19 cellular contexts compared by ENCODE assay signal in the genomic region with DNA sequence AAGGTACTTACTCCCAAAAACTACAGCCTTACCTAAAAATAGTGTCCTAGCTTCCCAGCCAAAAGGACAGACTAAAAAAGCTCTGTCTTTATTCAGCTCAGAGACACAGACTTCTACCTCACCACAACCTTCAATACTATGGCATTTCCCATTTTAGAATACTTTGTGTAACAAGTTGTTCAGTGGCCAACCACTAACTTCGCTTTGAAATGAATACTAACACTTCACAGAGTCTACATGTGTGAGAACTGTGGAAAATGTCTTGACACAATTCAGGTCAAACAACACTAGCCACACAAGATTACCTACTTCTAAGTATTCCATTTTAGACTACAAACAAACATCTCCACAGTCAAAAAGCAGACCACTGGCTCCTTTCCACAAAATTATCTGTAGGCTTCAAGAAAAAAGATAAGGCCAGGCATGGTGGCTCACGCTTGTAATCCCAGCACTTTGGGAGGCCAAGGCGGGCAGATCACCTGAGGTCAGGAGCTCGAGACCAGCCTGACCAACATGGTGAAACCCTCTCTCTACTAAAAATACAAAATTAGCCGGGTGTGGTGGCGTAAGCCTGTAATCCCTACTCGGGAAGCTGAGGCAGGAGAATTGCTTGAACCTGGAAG. TPM values are rescaled to one million over a fixed set of nuclear protein-coding genes. Genes with fewer than 3 reads are reported as not detected.
DNase-seq lines count a peak whose midpoint lies in the region; ATAC-seq, FAIRE-seq and TF ChIP-seq lines count a peak whose summit lies in the region.
"Had no signal": no experiment of that assay in that cellular context is flagged by ENCODE, and none has a peak within 500 bp of the region (broad histone marks: within the 10 kb centered on the region; RNA-seq: fewer than 3 reads in every experiment).

No MANE protein-coding gene starts in this region.

- SMC1A ChIA-PET in GM12878 (lab: Charles Lee; ENCODE audit: uncharacterized antibody, unreplicated experiment): interaction anchor here (0.7 to 1.5 kb wide), 4 partner anchors 26 to 64 kb away, joined by 3 to 6 read pairs (median 4); no protein-coding TSS in a partner anchor

- peak overlapping the region; percentile 19; the same call in 1 of the 2 replicates for H3K4me2 ChIP-seq in GM12878 (ENCODE audit: control insufficient read depth, insufficient read depth)

- POLR2A ChIA-PET in GM12878 (lab: Charles Lee): interaction anchor here (0.7 to 0.9 kb wide), 3 partner anchors 42 to 528 kb away, joined by 4 read pairs; no protein-coding TSS in a partner anchor

- CTCF ChIA-PET in activated CD8-positive, alpha-beta memory T cell treated with anti-CD3 and anti-CD28 coated beads, Interleukin-2, amount 10 ng/mL, durations not matched to agents 7 days and 5 days (lab: Charles Lee): no interaction called here
- CTCF ChIA-PET in GM12878 (lab: Yijun Ruan, JAX): no interaction called here

- no peaks in the 10 kb centered on the region for H4K20me1 ChIP-seq in GM12878 (ENCODE audit: control insufficient read depth, insufficient read depth)

- H3K36me3 Mint-ChIP-seq in activated CD8-positive, alpha-beta memory T cell treated with anti-CD3 and anti-CD28 coated beads, Interleukin-2, amount 10 ng/mL, durations not matched to agents 7 days and 5 days: peaks cover 44% of the 10 kb centered on the region
- peaks cover 5% of the 10 kb centered on the region for H3K36me3 Mint-ChIP-seq in neural crest cell (ENCODE audit: low read depth)

- FAIRE-seq in H54 (lab: Jason Lieb, UNC) (peak; percentile 57), GM12878 (lab: Jason Lieb, UNC) (no peak), D721Med (lab: Jason Lieb, UNC) (no peak)

- no peak for TF ChIP-seq POLR2A in H54 (IDR thresholded peaks at IDR 0.05; ENCODE audit: low read depth, low read length)
- no peak for TF ChIP-seq POLR2A in GM12878 (IDR thresholded peaks at IDR 0.05; ENCODE audit: low read depth, low read length)

- peaks cover 21% of the 10 kb centered on the region for H3K79me2 ChIP-seq in GM12878 (ENCODE audit: control insufficient read depth, insufficient read depth, low read length)

- intact Hi-C loops in GM12878 (cut with micrococcal nuclease; ENCODE audit: unreplicated experiment): no loop called here

- 89% methylated on average over 7 of the region's 7 CpGs for WGBS in GM12878 (ENCODE audit: insufficient coverage, insufficient replicate concordance, low lambda C conversion rate, missing lambda C conversion rate)

- BruUV-seq in GM12878 (replicated peaks; lab: Mats Ljungman, UMichigan): no TSS peak

- TF ChIP-seq CTCF in GM12878 (IDR thresholded peaks at IDR 0.05 in 2 of 3, conservative IDR thresholded peaks at IDR 0.05 in 1 of 3; ENCODE audit: control insufficient read depth in 2 of 3, extremely low read depth in 1 of 3, insufficient read depth in 1 of 3, low read depth in 3 of 3, low read length in 3 of 3): no peak
- no peak for TF ChIP-seq CTCF in neural crest cell (conservative IDR thresholded peaks at IDR 0.05)
- TF ChIP-seq CTCF in D721Med (IDR thresholded peaks at IDR 0.05; ENCODE audit: insufficient read depth, missing control alignments): no peak

- no peaks in the 10 kb centered on the region for H3K27me3 Mint-ChIP-seq in activated CD8-positive, alpha-beta memory T cell treated with anti-CD3 and anti-CD28 coated beads, Interleukin-2, amount 10 ng/mL, durations not matched to agents 7 days and 5 days
- no peaks in the 10 kb centered on the region for H3K27me3 Mint-ChIP-seq in neural crest cell (ENCODE audit: low read depth)
- H3K27me3 Mint-ChIP-seq: naive B cell had no signal

- no peak for DNase-seq in activated CD8-positive, alpha-beta memory T cell treated with anti-CD3 and anti-CD28 coated beads, Interleukin-2, amount 10 ng/mL, durations not matched to agents 7 days and 5 days
- DNase-seq in activated CD8-positive, alpha-beta memory T cell treated with anti-CD3 and anti-CD28 coated beads, Interleukin-2, amount 50 U/mL, for 4 hours: no peak
- no peak for DNase-seq in H54 (ENCODE audit: insufficient read length, low spot score)
- DNase-seq in GM12878 (ENCODE audit: low read depth, low spot score): no peak
- no peak for DNase-seq in neural crest cell (ENCODE audit: low read depth, low spot score)
- no peak for DNase-seq in T-helper 1 cell
- no peak for DNase-seq in effector memory CD4-positive, alpha-beta T cell
- no peak for DNase-seq in D721Med (ENCODE audit: insufficient read length, low spot score)
- DNase-seq: ACHN; activated CD4-positive, alpha-beta T cell treated with anti-CD3 and anti-CD28 coated beads, Interleukin-2, amount 50 U/mL, for 48 hours; activated gamma-delta T cell treated with Interleukin-2 at 50 U/mL for 16 hours; cortex of kidney; GDM1; naive B cell; NCI-H1436; NK-92 treated with Interleukin-12 subunit alpha and Interleukin-12 subunit beta, amount 100 ng/mL, for 24 hours had no signal

- TF ChIP-seq EP300 in GM12878 (IDR thresholded peaks at IDR 0.05; ENCODE audit: borderline replicate concordance in 1 of 2, control insufficient read depth in 1 of 2, low read depth in 2 of 2, low read length in 2 of 2): no peak

- no peaks in the 10 kb centered on the region for H3K9me3 Mint-ChIP-seq in activated CD8-positive, alpha-beta memory T cell treated with anti-CD3 and anti-CD28 coated beads, Interleukin-2, amount 10 ng/mL, durations not matched to agents 7 days and 5 days (ENCODE audit: low read depth)
- no peaks in the 10 kb centered on the region for H3K9me3 Mint-ChIP-seq in neural crest cell
- H3K9me3 Mint-ChIP-seq: naive B cell had no signal

- no peak overlapping the region for H3K27ac ChIP-seq in GM12878 (ENCODE audit: control insufficient read depth, insufficient read depth)
- no peak overlapping the region for H3K27ac ChIP-seq in effector memory CD4-positive, alpha-beta T cell (ENCODE audit: insufficient read depth, low read length, poor library complexity, severe bottlenecking)
- H3K27ac ChIP-seq: esophagus muscularis mucosa had no signal

- H3K4me3 ChIP-seq in GM12878: no peak overlapping the region
- H3K4me3 ChIP-seq in effector memory CD4-positive, alpha-beta T cell (ENCODE audit: insufficient read depth, low read depth, low read length, poor library complexity, severe bottlenecking): no peak overlapping the region
- H3K4me3 ChIP-seq: esophagus muscularis mucosa, lung had no signal

- H3K36me3 ChIP-seq in GM12878 (ENCODE audit: control insufficient read depth in 2 of 2, insufficient read depth in 2 of 2, low read length in 1 of 2): peaks cover under 1 to 16% of the 10 kb centered on the region in 2 experiments
- H3K36me3 ChIP-seq in effector memory CD4-positive, alpha-beta T cell (ENCODE audit: control insufficient read depth, insufficient read depth, low read length): peaks cover 21% of the 10 kb centered on the region

- H3K27ac Mint-ChIP-seq in activated CD8-positive, alpha-beta memory T cell treated with anti-CD3 and anti-CD28 coated beads, Interleukin-2, amount 10 ng/mL, durations not matched to agents 7 days and 5 days: peak overlapping the region; percentile 57
- no peak overlapping the region for H3K27ac Mint-ChIP-seq in neural crest cell (ENCODE audit: unreplicated experiment)

- no peak overlapping the region for H3K9ac ChIP-seq in GM12878 (ENCODE audit: control insufficient read depth, insufficient read depth, low read length)

- no peak overlapping the region for H2AFZ ChIP-seq in GM12878 (ENCODE audit: control insufficient read depth, low read depth, low read length)

- H3K9me3 ChIP-seq in GM12878 (replicated peaks; ENCODE audit: control insufficient read depth, insufficient read depth, low read length): no peaks in the 10 kb centered on the region
- no peaks in the 10 kb centered on the region for H3K9me3 ChIP-seq in effector memory CD4-positive, alpha-beta T cell (ENCODE audit: control insufficient read depth, low read length)
- H3K9me3 ChIP-seq: esophagus muscularis mucosa had no signal

- peaks cover 51% of the 10 kb centered on the region for H3K4me1 Mint-ChIP-seq in activated CD8-positive, alpha-beta memory T cell treated with anti-CD3 and anti-CD28 coated beads, Interleukin-2, amount 10 ng/mL, durations not matched to agents 7 days and 5 days
- H3K4me1 Mint-ChIP-seq in neural crest cell: peaks cover 22% of the 10 kb centered on the region

- RAD21 ChIA-PET in GM12878 (lab: Charles Lee; ENCODE audit: unreplicated experiment): interaction anchor here (0.6 kb wide), 1 partner anchor 134 kb away, joined by 3 read pairs; no protein-coding TSS in a partner anchor

- no peaks in the 10 kb centered on the region for H3K27me3 ChIP-seq in GM12878 (replicated peaks in 1 of 2; ENCODE audit: control insufficient read depth in 2 of 2, insufficient read depth in 2 of 2, low read length in 1 of 2)
- H3K27me3 ChIP-seq in effector memory CD4-positive, alpha-beta T cell (replicated peaks; ENCODE audit: control insufficient read depth, insufficient read depth, low read length, poor library complexity, severe bottlenecking): no peaks in the 10 kb centered on the region
- H3K27me3 ChIP-seq: esophagus muscularis mucosa had no signal

- in situ Hi-C loops in GM12878 (cut with MboI): no loop called here

- TF ChIP-seq RAD21 in GM12878 (IDR thresholded peaks at IDR 0.05; ENCODE audit: insufficient read depth, low read depth, low read length): no peak

- no peak for ATAC-seq in activated CD8-positive, alpha-beta memory T cell treated with anti-CD3 and anti-CD28 coated beads, Interleukin-2, amount 10 ng/mL, durations not matched to agents 7 days and 5 days
- ATAC-seq in GM12878: no peak
- ATAC-seq: Right ventricle myocardium inferior had no signal

- H3K4me3 Mint-ChIP-seq in activated CD8-positive, alpha-beta memory T cell treated with anti-CD3 and anti-CD28 coated beads, Interleukin-2, amount 10 ng/mL, durations not matched to agents 7 days and 5 days: peak overlapping the region; percentile 39
- H3K4me3 Mint-ChIP-seq in neural crest cell: peak overlapping the region; percentile 38

- H3K4me1 ChIP-seq in GM12878 (ENCODE audit: control insufficient read depth, insufficient read depth, low read length): peaks cover 12% of the 10 kb centered on the region
- H3K4me1 ChIP-seq in effector memory CD4-positive, alpha-beta T cell (ENCODE audit: control insufficient read depth, insufficient read depth, low read length, poor library complexity, severe bottlenecking): peaks cover 30% of the 10 kb centered on the region

RNA-seq across cellular contexts. Expression of a gene that starts 3.2 kb away (rescaled TPM):
- 100 to 1,000 TPM in 1 of 2 experiments, 10 to 100 TPM in 1; 77.5 to 102 TPM for total RNA-seq in activated CD8-positive, alpha-beta memory T cell treated with anti-CD3 and anti-CD28 coated beads, Interleukin-2, amount 10 ng/mL, durations not matched to agents 7 days and 5 days
- total RNA-seq in GM12878 (2013; cell fraction: nucleolus; rRNA removed): 555 TPM in 2 replicates
- 16.7 and 19.6 TPM in 2 replicates for total RNA-seq in GM12878 (2014; rRNA removed)
- total RNA-seq in GM12878 (2014; rRNA removed; fragmentation: Illumina TruSeq; extraction: Trizol): 21.5 and 23.4 TPM in 2 replicates
- 32.7 and 36.4 TPM in 2 replicates for total RNA-seq in GM12878 (2021)
- 11.2 TPM for polyA plus RNA-seq in GM12878 (2011; ENCODE audit: low read depth)
- polyA plus RNA-seq in GM12878 (2011; rRNA removed): 29.3 and 42.1 TPM in 2 replicates
- 15.3 and 21.5 TPM in 2 replicates for polyA plus RNA-seq in GM12878 (2011; cell fraction: cytosol; rRNA removed)
- 25.9 and 29.8 TPM in 2 replicates for polyA plus RNA-seq in GM12878 (2011; cell fraction: nucleus; rRNA removed)
- 8.9 and 12.1 TPM in 2 replicates for polyA plus RNA-seq in GM12878 (2012)
- 12.6 and 15.6 TPM in 2 replicates for polyA plus RNA-seq in GM12878 (2014; fragmentation: Illumina TruSeq; extraction: Trizol)
- polyA plus RNA-seq in GM12878 (2014; fragmentation: Nextera tagmentation; extraction: Ambion mirVana): 1 to 10 TPM; 1.5 to 8.1 TPM
- polyA plus RNA-seq in GM12878 (2014; rRNA removed): 7.3 and 7.9 TPM in 2 replicates
- 10 to 100 TPM; 34.1 to 36.8 TPM for polyA plus RNA-seq in GM12878 (2016; fragmentation: Nextera tagmentation; extraction: Ambion mirVana)
- 89.5 and 125 TPM in 2 replicates for polyA minus RNA-seq in GM12878 (2011; rRNA and poly(A)+ RNA removed)
- 29.2 and 29.9 TPM in 2 replicates for polyA minus RNA-seq in GM12878 (2011; cell fraction: cytosol; rRNA and poly(A)+ RNA removed)
- polyA minus RNA-seq in GM12878 (2011; cell fraction: nucleus; rRNA and poly(A)+ RNA removed): 88.5 and 107 TPM in 2 replicates
- total RNA-seq in neural crest cell: 39.1 and 41.7 TPM in 2 replicates
